Comparison of ENCODE assay signal across 1 cellular context in genomic region chr1:23673086-23673813, GRCh38.
TF ChIP-seq lines count a peak whose summit lies in the region.

No MANE protein-coding gene starts in this region.

TF ChIP-seq in K562, 482 proteins besides CTCF, POLR2A, EP300 and RAD21 (continued from another document and continues in another):
- TF ChIP-seq REST (CRISPR knock-in tag; IDR thresholded peaks at IDR 0.05; ENCODE audit: low read depth) (peak; percentile 98), PRMT5 (CRISPR knock-in tag; IDR thresholded peaks at IDR 0.05) (peak; percentile 87), PHB2 (IDR thresholded peaks at IDR 0.05; ENCODE audit: low read depth) (no peak), ZBTB49 (CRISPR knock-in tag; IDR thresholded peaks at IDR 0.05; ENCODE audit: borderline replicate concordance) (no peak), ARID1B (IDR thresholded peaks at IDR 0.05) (no peak), E2F6 (IDR thresholded peaks at IDR 0.05; ENCODE audit: borderline replicate concordance in 1 of 2, extremely low read depth in 1 of 2, insufficient read depth in 1 of 2, insufficient read length in 1 of 2, low read depth in 1 of 2, low read length in 1 of 2, poor library complexity in 1 of 2, severe bottlenecking in 1 of 2) (no peak), ZNF586 (CRISPR knock-in tag; conservative IDR thresholded peaks at IDR 0.05) (no peak), ZHX1 (conservative IDR thresholded peaks at IDR 0.05; ENCODE audit: low read length) (no peak), TFAM (CRISPR knock-in tag; conservative IDR thresholded peaks at IDR 0.05) (no peak), NR1H2 (CRISPR knock-in tag; IDR thresholded peaks at IDR 0.05) (0 out of 2 replicates have a peak, but pooled peaks have one; percentile 30), ZNF217 (CRISPR knock-in tag; IDR thresholded peaks at IDR 0.05) (no peak), IRF2 (CRISPR knock-in tag; IDR thresholded peaks at IDR 0.05) (no peak), ZNF76 (CRISPR knock-in tag; IDR thresholded peaks at IDR 0.05; ENCODE audit: borderline replicate concordance) (no peak), SAFB (IDR thresholded peaks at IDR 0.05; ENCODE audit: borderline replicate concordance, low read depth, low read length) (no peak), CC2D1A (IDR thresholded peaks at IDR 0.05) (no peak), NBN (IDR thresholded peaks at IDR 0.05; ENCODE audit: low read depth) (no peak), MEF2A (IDR thresholded peaks at IDR 0.05; ENCODE audit: control insufficient read depth, low read depth, low read length) (no peak), MIER1 (IDR thresholded peaks at IDR 0.05; ENCODE audit: low read depth) (peak; percentile 98), POLR2H (tag; IDR thresholded peaks at IDR 0.05; ENCODE audit: low read depth) (no peak), ZNF3 (CRISPR knock-in tag; IDR thresholded peaks at IDR 0.05) (no peak), ZNF24 (IDR thresholded peaks at IDR 0.05) (no peak), GTF3C2 (IDR thresholded peaks at IDR 0.05; ENCODE audit: borderline replicate concordance, extremely low read depth, insufficient read length) (no peak), PHF8 (IDR thresholded peaks at IDR 0.05; ENCODE audit: borderline replicate concordance, low read length) (no peak), CBX8 (IDR thresholded peaks at IDR 0.05; ENCODE audit: borderline replicate concordance, extremely low read depth, low read depth, low read length, poor library complexity, severe bottlenecking) (no peak), HOMEZ (CRISPR knock-in tag; IDR thresholded peaks at IDR 0.05) (no peak), ZFP30 (CRISPR knock-in tag; IDR thresholded peaks at IDR 0.05; ENCODE audit: borderline replicate concordance) (no peak), MXI1 (IDR thresholded peaks at IDR 0.05; ENCODE audit: low read depth, low read length) (no peak), ZNF778 (CRISPR knock-in tag; IDR thresholded peaks at IDR 0.05) (no peak), HDAC1 (IDR thresholded peaks at IDR 0.05) (peak in 1 of 2 experiments; percentile 59; a peak in 1 of 4 replicates), SREBF2 (CRISPR knock-in tag; IDR thresholded peaks at IDR 0.05) (no peak), POLR2G (IDR thresholded peaks at IDR 0.05; ENCODE audit: low read depth, low read length) (no peak), BRF1 (IDR thresholded peaks at IDR 0.05; ENCODE audit: borderline replicate concordance, extremely low read depth, insufficient read length) (no peak), ZNF639 (CRISPR knock-in tag; conservative IDR thresholded peaks at IDR 0.05 in 1 of 2, IDR thresholded peaks at IDR 0.05 in 1 of 2) (peak in 1 of 2 experiments; percentile 36; a peak in 1 of 4 replicates), ZSCAN29 (IDR thresholded peaks at IDR 0.05) (no peak), EWSR1 (IDR thresholded peaks at IDR 0.05; ENCODE audit: borderline replicate concordance, low read depth, partially characterized antibody) (no peak), ZNF175 (CRISPR knock-in tag; IDR thresholded peaks at IDR 0.05; ENCODE audit: low read depth) (peak; percentile 77; the same call in 1 of the 2 replicates), POLR3A (IDR thresholded peaks at IDR 0.05; ENCODE audit: borderline replicate concordance, extremely low read depth, insufficient read depth, insufficient read length) (no peak), HOXB6 (CRISPR knock-in tag; IDR thresholded peaks at IDR 0.05; ENCODE audit: borderline replicate concordance) (no peak), ZNF512 (tag; IDR thresholded peaks at IDR 0.05) (no peak), ZNF431 (CRISPR knock-in tag; IDR thresholded peaks at IDR 0.05) (no peak), NFE2L1 (tag; IDR thresholded peaks at IDR 0.05; ENCODE audit: borderline replicate concordance, low read depth) (no peak), TCF3 (CRISPR knock-in tag; IDR thresholded peaks at IDR 0.05) (0 out of 2 replicates have a peak, but pooled peaks have one; percentile 11), ZZZ3 (IDR thresholded peaks at IDR 0.05) (no peak), TARDBP (IDR thresholded peaks at IDR 0.05) (no peak), NFIC (IDR thresholded peaks at IDR 0.05) (peak; percentile 41; the same call in 1 of the 2 replicates), FOXA1 (IDR thresholded peaks at IDR 0.05; ENCODE audit: borderline replicate concordance) (no peak), NELFE (IDR thresholded peaks at IDR 0.05; ENCODE audit: insufficient read depth, insufficient read length) (no peak), HIVEP1 (CRISPR knock-in tag; IDR thresholded peaks at IDR 0.05) (no peak), L3MBTL2 (IDR thresholded peaks at IDR 0.05) (no peak)
